In genomic region chr10:32332299-32332750, GRCh38 we compare ENCODE assay signal across 1 cellular context.
TF ChIP-seq lines count a peak whose summit lies in the region.

No MANE protein-coding gene starts in this region.

TF ChIP-seq in K562, 482 proteins besides CTCF, POLR2A, EP300 and RAD21 (continued from another document):
- 0 out of 2 replicates have a peak, but pooled peaks have one; percentile 32 for TF ChIP-seq MYC (IDR thresholded peaks at IDR 0.05; ENCODE audit: low read depth, low read length)
- no peak for TF ChIP-seq MYC (CRISPR knock-in tag; IDR thresholded peaks at IDR 0.05; ENCODE audit: borderline replicate concordance, low read depth)
- TF ChIP-seq CREB1 (IDR thresholded peaks at IDR 0.05), result no peak
- TF ChIP-seq CREB1 (CRISPR knock-in tag; IDR thresholded peaks at IDR 0.05), result no peak
- TF ChIP-seq MNT (conservative IDR thresholded peaks at IDR 0.05), result peak; percentile 54 to 73
